8 cellular contexts compared by ENCODE assay signal in genomic region chr20:41726727-41727126, GRCh38.
"Had no signal": no experiment of that assay in that cellular context is flagged by ENCODE, and none has a peak within 500 bp of the region (broad histone marks: within the 10 kb centered on the region; RNA-seq: fewer than 3 reads in every experiment).

No MANE protein-coding gene starts in this region.

- H3K4me3 Mint-ChIP-seq: IgD-negative memory B cell had no signal

- H3K9ac ChIP-seq: KMS-11 had no signal

- H3K4me2 ChIP-seq: KMS-11 had no signal

- H3K4me1 Mint-ChIP-seq: IgD-negative memory B cell had no signal

- H3K4me3 ChIP-seq: K562 had no signal

- DNase-seq: IMR-90, KBM-7, KG1 had no signal

- ATAC-seq: HepG2, K562 had no signal

- H3K27ac Mint-ChIP-seq: IgD-negative memory B cell had no signal

- H3K27ac ChIP-seq: HL-60, KMS-11 had no signal
